Comparison of ENCODE assay signal across 28 cellular contexts in the genomic region with DNA sequence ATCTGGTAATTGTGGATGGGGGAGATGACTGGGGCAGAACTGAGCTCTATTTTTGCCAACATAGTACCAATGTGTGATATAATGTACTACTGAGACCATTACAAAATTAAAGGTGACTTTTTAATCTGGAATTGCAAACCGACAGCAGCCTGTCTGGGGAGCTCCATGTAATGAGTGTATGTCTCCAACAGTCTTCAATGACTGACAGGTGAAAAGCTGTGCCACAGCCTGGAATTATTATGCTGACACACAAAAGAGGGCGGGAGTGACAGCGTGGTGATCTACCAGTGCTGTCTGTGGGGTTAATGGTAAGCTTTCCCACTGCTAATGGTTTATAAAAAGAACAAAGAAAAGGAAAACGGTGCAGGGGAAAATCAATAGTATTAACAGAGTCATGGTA.
"Had no signal": no experiment of that assay in that cellular context is flagged by ENCODE, and none has a peak within 500 bp of the region (broad histone marks: within the 10 kb centered on the region; RNA-seq: fewer than 3 reads in every experiment).

No MANE protein-coding gene starts in this region.

- H3K4me3 ChIP-seq: adrenal gland, breast epithelium, cardiac muscle cell, colonic mucosa, heart left ventricle had no signal

- ATAC-seq: activated CD4-positive, alpha-beta T cell treated with anti-CD3 and anti-CD28 coated beads for 36 hours; activated CD8-positive, alpha-beta memory T cell treated with anti-CD3 and anti-CD28 coated beads, Interleukin-2, amount 10 ng/mL, durations not matched to agents 7 days and 5 days; activated CD8-positive, alpha-beta T cell treated with anti-CD3 and anti-CD28 coated beads, Interleukin-2, amount 10 ng/mL, durations not matched to agents 7 days and 5 days; activated naive CD8-positive, alpha-beta T cell treated with anti-CD3 and anti-CD28 coated beads, Interleukin-2, amount 50 U/mL, for 24 hours; esophagus mucosa; heart left ventricle had no signal

- H3K4me1 ChIP-seq: adrenal gland, breast epithelium, colonic mucosa, heart left ventricle had no signal

- H3K36me3 ChIP-seq: adrenal gland, breast epithelium, cardiac muscle cell, colonic mucosa, heart left ventricle had no signal

- DNase-seq: activated CD4-positive, alpha-beta memory T cell treated with anti-CD3 and anti-CD28 coated beads for 36 hours; activated CD4-positive, alpha-beta T cell treated with anti-CD3 and anti-CD28 coated beads for 36 hours; activated CD4-positive, alpha-beta T cell treated with anti-CD3 and anti-CD28 coated beads, Interleukin-2, amount 10 ng/mL, durations not matched to agents 24 days and 14 days; activated CD4-positive, CD25-positive, alpha-beta regulatory T cell; activated CD4-positive, CD25-positive, alpha-beta regulatory T cell treated with anti-CD3 and anti-CD28 coated beads, Interleukin-2, amount 50 U/mL, for 72 hours; activated CD8-positive, alpha-beta memory T cell treated with anti-CD3 and anti-CD28 coated beads, Interleukin-2, amount 10 ng/mL, durations not matched to agents 7 days and 5 days; activated CD8-positive, alpha-beta memory T cell treated with anti-CD3 and anti-CD28 coated beads, Interleukin-2, amount 50 U/mL, for 4 hours; activated CD8-positive, alpha-beta T cell treated with anti-CD3 and anti-CD28 coated beads, Interleukin-2, amount 10 ng/mL, durations not matched to agents 7 days and 5 days; activated effector memory CD4-positive, alpha-beta T cell treated with anti-CD3 and anti-CD28 coated beads, Interleukin-2, amount 50 U/mL, for 16 hours; activated naive CD4-positive, alpha-beta T cell treated with anti-CD3 and anti-CD28 coated beads for 36 hours; activated naive CD8-positive, alpha-beta T cell treated with anti-CD3 and anti-CD28 coated beads for 36 hours; activated naive CD8-positive, alpha-beta T cell treated with anti-CD3 and anti-CD28 coated beads, Interleukin-2, amount 50 U/mL, for 24 hours; activated T-cell treated with anti-CD3 and anti-CD28 coated beads, Interleukin-2, amount 50 U/mL, for 1 hour; activated T-cell treated with anti-CD3 and anti-CD28 coated beads, Interleukin-2, amount 50 U/mL, for 48 hours; adrenal gland; amygdala; aorta; central memory CD4-positive, alpha-beta T cell; cerebellar nuclear complex; colonic mucosa; effector CD8-positive, alpha-beta T cell; endodermal cell; foreskin fibroblast; heart left ventricle; hypothalamus had no signal

- H3K27ac ChIP-seq: adrenal gland, breast epithelium, cardiac muscle cell, colonic mucosa, heart left ventricle had no signal

- H3K9me3 ChIP-seq: adrenal gland, breast epithelium, colonic mucosa, heart left ventricle had no signal

- H3K27me3 ChIP-seq: adrenal gland, cardiac muscle cell, colonic mucosa, heart left ventricle had no signal
